In the genomic region with DNA sequence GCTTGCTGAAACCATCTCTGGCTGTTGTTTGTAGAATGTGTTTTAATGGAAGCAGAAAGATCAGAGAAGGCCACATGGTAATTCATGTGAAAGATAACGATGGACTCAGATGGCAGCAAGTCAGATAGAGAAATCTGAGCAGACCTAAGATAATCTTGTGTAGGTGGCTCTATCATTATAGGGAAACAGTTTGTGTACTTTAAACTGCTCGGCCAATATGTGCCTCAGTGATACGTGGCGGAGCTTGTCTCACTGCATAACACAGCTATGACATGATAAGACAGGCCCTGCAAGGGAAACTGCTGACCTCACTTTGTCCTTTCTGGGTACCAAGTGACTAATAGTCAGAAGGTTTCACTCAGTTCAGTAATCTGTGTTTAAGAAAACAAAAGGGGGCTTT, we compare ENCODE assay signal across 8 cellular contexts. TPM values are rescaled to one million over a fixed set of nuclear protein-coding genes. Genes with fewer than 3 reads are reported as not detected.
A peak's percentile ranks its signal among the peaks of the same experiment; 100 is the strongest.
DNase-seq lines count a peak whose midpoint lies in the region; TF ChIP-seq lines count a peak whose summit lies in the region.

No MANE protein-coding gene starts in this region.

- H3K27ac Mint-ChIP-seq in HFFc6: peak overlapping the region; percentile 1; the same call in 1 of the 2 replicates

- H3K36me3 Mint-ChIP-seq in HFFc6 (ENCODE audit: low read depth): peaks cover 10% of the 10 kb centered on the region; the same call in 1 of the 2 replicates

- H3K4me1 Mint-ChIP-seq in HFFc6 (ENCODE audit: low read depth): peaks cover 20% of the 10 kb centered on the region

- DNase-seq in EL: peak; percentile 27
- DNase-seq in HFFc6: peak; percentile 3
- DNase-seq in OCI-M2 (lab: John Stamatoyannopoulos, UW; ENCODE audit: unreplicated experiment): peak; percentile 26
- DNase-seq in kidney epithelial cell (ENCODE audit: low read depth): peak; percentile 32
- DNase-seq in NCI-H524 treated with DMSO at 0.1 percent for 48 hours (lab: John Stamatoyannopoulos, UW): no peak
- DNase-seq in BE2C: no peak
- no peak for DNase-seq in NCI-H2227 (lab: John Stamatoyannopoulos, UW; ENCODE audit: unreplicated experiment)
- DNase-seq in activated CD4-positive, CD25-positive, alpha-beta regulatory T cell treated with anti-CD3 and anti-CD28 coated beads, Interleukin-2, amount 50 U/mL, for 72 hours: no peak

- H3K4me3 ChIP-seq in kidney epithelial cell (ENCODE audit: low read depth, low read length): no peak overlapping the region
- H3K4me3 ChIP-seq in BE2C (ENCODE audit: low read depth, low read length): no peak overlapping the region

- no peaks in the 10 kb centered on the region for H3K9me3 ChIP-seq in BE2C

- no peaks in the 10 kb centered on the region; the same call in 1 of the 2 replicates for H3K27me3 Mint-ChIP-seq in HFFc6 (ENCODE audit: insufficient read depth)

- H3K27me3 ChIP-seq in kidney epithelial cell (ENCODE audit: control insufficient read depth, insufficient read depth, low read length) (no peaks in the 10 kb centered on the region), BE2C (no peaks in the 10 kb centered on the region)

- H3K36me3 ChIP-seq in kidney epithelial cell (ENCODE audit: control insufficient read depth, insufficient read depth, low read length): no peaks in the 10 kb centered on the region
- H3K36me3 ChIP-seq in BE2C: no peaks in the 10 kb centered on the region

- H3K4me1 ChIP-seq in BE2C: no peaks in the 10 kb centered on the region

- no peak for TF ChIP-seq CTCF in HFFc6 (IDR thresholded peaks at IDR 0.05)
- TF ChIP-seq CTCF in kidney epithelial cell (IDR thresholded peaks at IDR 0.05; ENCODE audit: insufficient read depth, low read length, poor library complexity, severe bottlenecking): no peak
- no peak for TF ChIP-seq CTCF in BE2C (IDR thresholded peaks at IDR 0.05; ENCODE audit: low read depth, low read length)

- H3K9me3 Mint-ChIP-seq in HFFc6: no peaks in the 10 kb centered on the region

- no peak overlapping the region for H3K4me3 Mint-ChIP-seq in HFFc6

RNA-seq across cellular contexts. Expression of a gene that starts 51.0 kb away (rescaled TPM):
- total RNA-seq in HFFc6 (2021; fragmentation: NEBNext Ultra II Directional; extraction: Animal tissue kit (Norgen Biotek cat#: 25700)): 10 to 100 TPM; 40.3 to 85.5 (median 67.1) TPM
- 83.5 and 117 TPM in 2 replicates for total RNA-seq in kidney epithelial cell
- not detected for polyA plus RNA-seq in BE2C (2012; ENCODE audit: insufficient read depth, insufficient read length, low read depth)

Comparison
In these comparisons a context has a peak if more than half of its experiments do, and no peak if none do; other contexts are left out.
1. DNase-seq: peak in EL (single experiment), HFFc6 (single experiment), OCI-M2 (single experiment) and kidney epithelial cell (single experiment); none in NCI-H524 treated with DMSO at 0.1 percent for 48 hours (single experiment), BE2C (single experiment), NCI-H2227 (single experiment) and activated CD4-positive, CD25-positive, alpha-beta regulatory T cell treated with anti-CD3 and anti-CD28 coated beads, Interleukin-2, amount 50 U/mL, for 72 hours (single experiment).